In genomic region chr13:101951114-101951513, GRCh38 we compare ENCODE assay signal across 18 cellular contexts.
DNase-seq lines count a peak whose midpoint lies in the region; ATAC-seq and TF ChIP-seq lines count a peak whose summit lies in the region.
"Had no signal": no experiment of that assay in that cellular context is flagged by ENCODE, and none has a peak within 500 bp of the region (broad histone marks: within the 10 kb centered on the region; RNA-seq: fewer than 3 reads in every experiment).

No MANE protein-coding gene starts in this region.

- no peaks in the 10 kb centered on the region for H3F3A ChIP-seq in neural progenitor cell (ENCODE audit: low read depth)

- H3K36me3 ChIP-seq in left ventricle myocardium inferior: no peaks in the 10 kb centered on the region
- H3K36me3 ChIP-seq in heart right ventricle: no peaks in the 10 kb centered on the region
- H3K36me3 ChIP-seq in BLaER1 treated with 17β-estradiol and CSF1 and Interleukin-3, amounts not matched to agents 10 nM and 100 nM: no peaks in the 10 kb centered on the region
- no peaks in the 10 kb centered on the region for H3K36me3 ChIP-seq in neural progenitor cell
- H3K36me3 ChIP-seq: BE2C, BLaER1 had no signal

- H2AFZ ChIP-seq in neural progenitor cell (replicated peaks): peak overlapping the region; percentile 37

- H3K79me2 ChIP-seq in neural progenitor cell (ENCODE audit: low read depth): no peaks in the 10 kb centered on the region

- no peaks in the 10 kb centered on the region for H3K27me3 ChIP-seq in left ventricle myocardium inferior (ENCODE audit: low read depth)
- no peaks in the 10 kb centered on the region for H3K27me3 ChIP-seq in heart right ventricle
- H3K27me3 ChIP-seq in BLaER1 treated with 17β-estradiol and CSF1 and Interleukin-3, amounts not matched to agents 10 nM and 100 nM: no peaks in the 10 kb centered on the region
- no peaks in the 10 kb centered on the region for H3K27me3 ChIP-seq in neural progenitor cell
- H3K27me3 ChIP-seq: BE2C, BLaER1 had no signal

- intact Hi-C loops in Right ventricle myocardium inferior (cut with DNase I) (loop anchor here (5.0 kb wide), 1 partner anchor 136 kb away; no protein-coding TSS in a partner anchor), left ventricle myocardium inferior (cut with micrococcal nuclease) (no loop called here), heart right ventricle (cut with DNase I) (no loop called here), left cardiac atrium (cut with DNase I) (no loop called here)

- H3K4me1 Mint-ChIP-seq in neural progenitor cell: no peaks in the 10 kb centered on the region

- TF ChIP-seq CTCF in left ventricle myocardium inferior (IDR thresholded peaks at IDR 0.05; ENCODE audit: borderline replicate concordance) (no peak), heart right ventricle (IDR thresholded peaks at IDR 0.05) (no peak), neural progenitor cell (IDR thresholded peaks at IDR 0.05) (no peak)

- peak; percentile 74 for ATAC-seq in Right ventricle myocardium inferior
- ATAC-seq in heart right ventricle: peak in 5 of 8 donors; percentile 52 to 76 (median 65)
- ATAC-seq in left cardiac atrium: no peak
- ATAC-seq: A549; CD8-positive, alpha-beta T cell had no signal

- no peak for DNase-seq in Right ventricle myocardium inferior (ENCODE audit: missing footprints)
- DNase-seq in left ventricle myocardium inferior: no peak
- no peak for DNase-seq in heart right ventricle
- no peak for DNase-seq in left cardiac atrium
- no peak for DNase-seq in neural progenitor cell (ENCODE audit: low spot score)
- no peak for DNase-seq in activated T-cell treated with anti-CD3 and anti-CD28 coated beads, Interleukin-2, amount 50 U/mL, for 48 hours
- DNase-seq: BE2C; Caco-2; Calu3; CD4-positive, alpha-beta T cell; CD8-positive, alpha-beta T cell; DMS79 treated with DMSO at 0.1 percent for 48 hours; GF-D8 had no signal

- H3K4me2 ChIP-seq in BLaER1 treated with 17β-estradiol and CSF1 and Interleukin-3, amounts not matched to agents 10 nM and 100 nM: no peak overlapping the region; a peak in 1 of 22 replicates
- H3K4me2 ChIP-seq in neural progenitor cell: no peak overlapping the region
- H3K4me2 ChIP-seq: A549 had no signal

- H3K4me1 ChIP-seq in left ventricle myocardium inferior: peaks cover 3% of the 10 kb centered on the region
- peaks cover 0 to 9% (median 0%) of the 10 kb centered on the region in 9 donors for H3K4me1 ChIP-seq in heart right ventricle
- H3K4me1 ChIP-seq in BLaER1 treated with 17β-estradiol and CSF1 and Interleukin-3, amounts not matched to agents 10 nM and 100 nM: peaks cover 10 to 42% (median 26%) of the 10 kb centered on the region in 10 experiments; a peak in 18 of 20 replicates
- H3K4me1 ChIP-seq in neural progenitor cell: no peaks in the 10 kb centered on the region
- H3K4me1 ChIP-seq: A549, Caco-2 had no signal

- no peaks in the 10 kb centered on the region for H3K36me3 Mint-ChIP-seq in neural progenitor cell
- H3K36me3 Mint-ChIP-seq: CD8-positive, alpha-beta T cell had no signal

- H3K9ac ChIP-seq in BLaER1 treated with 17β-estradiol and CSF1 and Interleukin-3, amounts not matched to agents 10 nM and 100 nM: no peak overlapping the region
- no peak overlapping the region for H3K9ac ChIP-seq in neural progenitor cell
- H3K9ac ChIP-seq: BLaER1 had no signal

- H4K20me1 ChIP-seq in BLaER1 treated with 17β-estradiol and CSF1 and Interleukin-3, amounts not matched to agents 10 nM and 100 nM: no peaks in the 10 kb centered on the region
- H4K20me1 ChIP-seq in neural progenitor cell (ENCODE audit: low read depth): no peaks in the 10 kb centered on the region
- H4K20me1 ChIP-seq: BLaER1 had no signal

- no peak overlapping the region for H3K4me3 ChIP-seq in left ventricle myocardium inferior
- no peak overlapping the region for H3K4me3 ChIP-seq in heart right ventricle
- H3K4me3 ChIP-seq in BLaER1 treated with 17β-estradiol and CSF1 and Interleukin-3, amounts not matched to agents 10 nM and 100 nM: no peak overlapping the region
- H3K4me3 ChIP-seq in neural progenitor cell: no peak overlapping the region
- H3K4me3 ChIP-seq: A549, BLaER1 had no signal

- H3K4me3 Mint-ChIP-seq in neural progenitor cell: no peak overlapping the region
- H3K4me3 Mint-ChIP-seq: CD4-positive, alpha-beta T cell; CD8-positive, alpha-beta T cell had no signal

- WGBS in heart right ventricle, 2 donors: 34 to 52% methylated on average over 2 of the region's 2 CpGs

- peaks cover 3% of the 10 kb centered on the region for H3K27me3 Mint-ChIP-seq in neural progenitor cell (ENCODE audit: insufficient read depth, low read depth)
- H3K27me3 Mint-ChIP-seq: CD4-positive, alpha-beta T cell had no signal

- no peak overlapping the region for H3K27ac ChIP-seq in left ventricle myocardium inferior (replicated peaks)
- no peak overlapping the region for H3K27ac ChIP-seq in heart right ventricle
- peak overlapping the region in 6 of 11 experiments; percentile 65 to 86 (median 80); a peak in 7 of 22 replicates for H3K27ac ChIP-seq in BLaER1 treated with 17β-estradiol and CSF1 and Interleukin-3, amounts not matched to agents 10 nM and 100 nM
- no peak overlapping the region for H3K27ac ChIP-seq in neural progenitor cell
- H3K27ac ChIP-seq: 22Rv1, A549, BLaER1, C4-2B had no signal

- H3K9me3 Mint-ChIP-seq in neural progenitor cell: no peaks in the 10 kb centered on the region
- H3K9me3 Mint-ChIP-seq: CD4-positive, alpha-beta T cell had no signal

- H3K27ac Mint-ChIP-seq in neural progenitor cell: no peak overlapping the region
- H3K27ac Mint-ChIP-seq: CD4-positive, alpha-beta T cell; CD8-positive, alpha-beta T cell had no signal

- peaks cover 5% of the 10 kb centered on the region for H3K9me3 ChIP-seq in left ventricle myocardium inferior (replicated peaks)
- peaks cover 0 to 8% (median 0%) of the 10 kb centered on the region in 11 donors for H3K9me3 ChIP-seq in heart right ventricle
- peaks cover 0 to 7% (median 5%) of the 10 kb centered on the region in 11 experiments; a peak in 4 of 22 replicates for H3K9me3 ChIP-seq in BLaER1 treated with 17β-estradiol and CSF1 and Interleukin-3, amounts not matched to agents 10 nM and 100 nM (replicated peaks in 1 of 11)
- H3K9me3 ChIP-seq in neural progenitor cell (ENCODE audit: low read depth): no peaks in the 10 kb centered on the region
- H3K9me3 ChIP-seq: A549, BE2C, BLaER1, Caco-2 had no signal

Comparison
In these comparisons a context has a peak if more than half of its experiments do, and no peak if none do; other contexts are left out.
1. ATAC-seq: peak in Right ventricle myocardium inferior (single experiment) and heart right ventricle (5 of 8); none in left cardiac atrium (0 of 2).
2. H3K27ac ChIP-seq: peak in BLaER1 treated with 17β-estradiol and CSF1 and Interleukin-3, amounts not matched to agents 10 nM and 100 nM (6 of 11); none in left ventricle myocardium inferior (single experiment), heart right ventricle (0 of 10) and neural progenitor cell (single experiment).